ENCODE assay signal across 1 cellular context in the genomic region with DNA sequence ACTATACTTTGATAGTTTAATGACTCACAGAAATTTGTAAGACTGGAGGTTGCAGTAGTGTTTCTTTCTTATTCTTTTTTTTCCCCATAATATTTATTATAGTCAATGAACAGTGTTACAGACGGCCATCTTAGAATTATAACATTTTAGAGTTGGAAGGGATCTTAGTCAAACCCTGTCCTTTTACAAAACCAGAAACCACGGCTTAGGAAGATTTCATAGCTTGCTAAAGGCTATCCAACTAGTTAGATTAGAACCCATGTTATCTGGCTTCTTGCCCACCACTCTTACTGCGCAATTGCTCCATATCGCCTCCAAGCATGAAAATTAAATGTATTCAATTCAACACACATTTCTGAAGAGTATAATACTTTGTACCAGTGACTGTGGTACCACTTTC.
TF ChIP-seq lines count a peak whose summit lies in the region.

No MANE protein-coding gene starts in this region.

TF ChIP-seq in GM12878, 131 proteins besides CTCF, POLR2A, EP300 and RAD21 (continued from another document):
- TF ChIP-seq, protein P1, sequence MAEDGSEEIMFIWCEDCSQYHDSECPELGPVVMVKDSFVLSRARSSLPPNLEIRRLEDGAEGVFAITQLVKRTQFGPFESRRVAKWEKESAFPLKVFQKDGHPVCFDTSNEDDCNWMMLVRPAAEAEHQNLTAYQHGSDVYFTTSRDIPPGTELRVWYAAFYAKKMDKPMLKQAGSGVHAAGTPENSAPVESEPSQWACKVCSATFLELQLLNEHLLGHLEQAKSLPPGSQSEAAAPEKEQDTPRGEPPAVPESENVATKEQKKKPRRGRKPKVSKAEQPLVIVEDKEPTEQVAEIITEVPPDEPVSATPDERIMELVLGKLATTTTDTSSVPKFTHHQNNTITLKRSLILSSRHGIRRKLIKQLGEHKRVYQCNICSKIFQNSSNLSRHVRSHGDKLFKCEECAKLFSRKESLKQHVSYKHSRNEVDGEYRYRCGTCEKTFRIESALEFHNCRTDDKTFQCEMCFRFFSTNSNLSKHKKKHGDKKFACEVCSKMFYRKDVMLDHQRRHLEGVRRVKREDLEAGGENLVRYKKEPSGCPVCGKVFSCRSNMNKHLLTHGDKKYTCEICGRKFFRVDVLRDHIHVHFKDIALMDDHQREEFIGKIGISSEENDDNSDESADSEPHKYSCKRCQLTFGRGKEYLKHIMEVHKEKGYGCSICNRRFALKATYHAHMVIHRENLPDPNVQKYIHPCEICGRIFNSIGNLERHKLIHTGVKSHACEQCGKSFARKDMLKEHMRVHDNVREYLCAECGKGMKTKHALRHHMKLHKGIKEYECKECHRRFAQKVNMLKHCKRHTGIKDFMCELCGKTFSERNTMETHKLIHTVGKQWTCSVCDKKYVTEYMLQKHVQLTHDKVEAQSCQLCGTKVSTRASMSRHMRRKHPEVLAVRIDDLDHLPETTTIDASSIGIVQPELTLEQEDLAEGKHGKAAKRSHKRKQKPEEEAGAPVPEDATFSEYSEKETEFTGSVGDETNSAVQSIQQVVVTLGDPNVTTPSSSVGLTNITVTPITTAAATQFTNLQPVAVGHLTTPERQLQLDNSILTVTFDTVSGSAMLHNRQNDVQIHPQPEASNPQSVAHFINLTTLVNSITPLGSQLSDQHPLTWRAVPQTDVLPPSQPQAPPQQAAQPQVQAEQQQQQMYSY (CRISPR knock-in tag; IDR thresholded peaks at IDR 0.05): no peak
TF ChIP-seq in GM12878: peak in this region for 0.
